13 cellular contexts compared by ENCODE assay signal in the genomic region with DNA sequence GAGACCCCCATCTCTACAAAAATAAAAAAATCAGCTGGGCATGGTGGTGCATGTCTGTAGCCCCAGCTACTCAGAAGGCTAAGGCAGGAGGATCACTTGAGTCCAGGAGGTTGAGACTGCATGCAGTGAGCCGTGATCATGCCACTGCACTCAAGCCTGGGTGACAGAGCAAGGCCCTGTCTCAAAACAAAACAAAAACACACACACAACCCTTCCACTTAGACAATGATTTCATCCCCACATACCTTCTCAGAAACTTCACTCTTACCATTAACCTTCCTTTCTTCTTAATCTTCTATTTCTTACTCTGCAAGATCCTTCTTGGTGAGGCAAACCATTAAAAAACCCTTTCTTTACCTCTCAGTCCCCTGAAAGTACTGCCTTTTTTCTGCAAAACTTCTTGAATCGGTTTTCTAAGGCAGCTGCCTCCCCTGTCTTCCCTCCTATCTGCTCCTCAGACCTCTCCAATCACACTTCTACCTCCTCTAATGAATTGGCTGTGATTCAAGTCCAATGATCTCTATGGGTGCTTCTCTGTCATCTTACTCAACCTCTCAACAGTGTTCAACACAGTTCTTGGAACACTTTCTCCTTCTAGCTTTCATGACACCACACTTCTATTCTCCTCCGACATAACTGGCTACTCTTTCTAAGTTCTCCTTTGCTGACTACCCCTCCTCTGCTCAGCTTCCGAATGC. TPM values are rescaled to one million over a fixed set of nuclear protein-coding genes. Genes with fewer than 3 reads are reported as not detected.
DNase-seq lines count a peak whose midpoint lies in the region; ATAC-seq and TF ChIP-seq lines count a peak whose summit lies in the region.
"Had no signal": no experiment of that assay in that cellular context is flagged by ENCODE, and none has a peak within 500 bp of the region (broad histone marks: within the 10 kb centered on the region; RNA-seq: fewer than 3 reads in every experiment).

No MANE protein-coding gene starts in this region.

- H3F3A ChIP-seq in PC-9 (ENCODE audit: insufficient read depth, low read depth) = peaks cover 70% of the 10 kb centered on the region

- no peak for DNase-seq in right cardiac atrium
- no peak for DNase-seq in heart left ventricle
- no peak for DNase-seq in PC-9
- DNase-seq in gastrocnemius medialis = no peak
- no peak for DNase-seq in activated CD8-positive, alpha-beta memory T cell treated with anti-CD3 and anti-CD28 coated beads, Interleukin-2, amount 10 ng/mL, durations not matched to agents 7 days and 5 days
- DNase-seq in endodermal cell = no peak
- DNase-seq: ACHN; BE2C; Caco-2; CD4-positive, alpha-beta T cell; H9 had no signal

- H3K4me3 Mint-ChIP-seq in activated CD8-positive, alpha-beta memory T cell treated with anti-CD3 and anti-CD28 coated beads, Interleukin-2, amount 10 ng/mL, durations not matched to agents 7 days and 5 days = no peak overlapping the region
- no peak overlapping the region for H3K4me3 Mint-ChIP-seq in endodermal cell
- H3K4me3 Mint-ChIP-seq: CD4-positive, alpha-beta T cell; H9 had no signal

- H3K9me3 ChIP-seq in right cardiac atrium (ENCODE audit: control insufficient read depth, low read length) (no peaks in the 10 kb centered on the region), heart left ventricle (peaks cover 0 to 6% (median 0%) of the 10 kb centered on the region in 12 donors), PC-9 (ENCODE audit: insufficient read depth, low read depth) (no peaks in the 10 kb centered on the region), gastrocnemius medialis (no peaks in the 10 kb centered on the region), endodermal cell (ENCODE audit: control insufficient read depth, low read length) (peaks cover 5% of the 10 kb centered on the region)
- H3K9me3 ChIP-seq: Caco-2 had no signal

- H3K4me2 ChIP-seq in PC-9 = no peak overlapping the region

- TF ChIP-seq CTCF in heart left ventricle (IDR thresholded peaks at IDR 0.05) (no peak), PC-9 (conservative IDR thresholded peaks at IDR 0.05) (no peak), gastrocnemius medialis (IDR thresholded peaks at IDR 0.05 in 4 of 5, conservative IDR thresholded peaks at IDR 0.05 in 1 of 5) (no peak), endodermal cell (conservative IDR thresholded peaks at IDR 0.05) (no peak)

- peaks cover 80% of the 10 kb centered on the region for H3K79me2 ChIP-seq in PC-9 (ENCODE audit: low read depth)

- POLR2A ChIA-PET in PC-9 (lab: Charles Lee; ENCODE audit: unreplicated experiment) = interaction anchor here (0.7 kb wide), 1 partner anchor 20 kb away, joined by 3 read pairs; no protein-coding TSS in a partner anchor

- ATAC-seq in right cardiac atrium (no peak), heart left ventricle (no peak), gastrocnemius medialis (no peak), GM18909 (IDR thresholded peaks at IDR 0.05; ENCODE audit: poor library complexity, unreplicated experiment) (no peak)
- ATAC-seq in activated CD8-positive, alpha-beta memory T cell treated with anti-CD3 and anti-CD28 coated beads, Interleukin-2, amount 10 ng/mL, durations not matched to agents 7 days and 5 days = no peak

- H3K4me1 Mint-ChIP-seq in activated CD8-positive, alpha-beta memory T cell treated with anti-CD3 and anti-CD28 coated beads, Interleukin-2, amount 10 ng/mL, durations not matched to agents 7 days and 5 days = peaks cover 59% of the 10 kb centered on the region
- H3K4me1 Mint-ChIP-seq in endodermal cell = peaks cover 30% of the 10 kb centered on the region

- H3K27ac Mint-ChIP-seq in activated CD8-positive, alpha-beta memory T cell treated with anti-CD3 and anti-CD28 coated beads, Interleukin-2, amount 10 ng/mL, durations not matched to agents 7 days and 5 days = no peak overlapping the region
- H3K27ac Mint-ChIP-seq in endodermal cell = no peak overlapping the region
- H3K27ac Mint-ChIP-seq: CD4-positive, alpha-beta T cell; H9 had no signal

- peak overlapping the region; percentile 8 for H3K27ac ChIP-seq in right cardiac atrium (ENCODE audit: low read length)
- no peak overlapping the region for H3K27ac ChIP-seq in heart left ventricle
- peak overlapping the region; percentile 96 for H3K27ac ChIP-seq in PC-9
- H3K27ac ChIP-seq in gastrocnemius medialis = peak overlapping the region; percentile 3 to 31 (median 14)
- no peak overlapping the region for H3K27ac ChIP-seq in endodermal cell (ENCODE audit: low read depth, low read length)
- H3K27ac ChIP-seq: C4-2B had no signal

- peaks cover 39% of the 10 kb centered on the region for H3K36me3 Mint-ChIP-seq in activated CD8-positive, alpha-beta memory T cell treated with anti-CD3 and anti-CD28 coated beads, Interleukin-2, amount 10 ng/mL, durations not matched to agents 7 days and 5 days
- H3K36me3 Mint-ChIP-seq in endodermal cell (ENCODE audit: low read depth) = peaks cover 30% of the 10 kb centered on the region

- H3K27me3 Mint-ChIP-seq in activated CD8-positive, alpha-beta memory T cell treated with anti-CD3 and anti-CD28 coated beads, Interleukin-2, amount 10 ng/mL, durations not matched to agents 7 days and 5 days = no peaks in the 10 kb centered on the region
- no peaks in the 10 kb centered on the region for H3K27me3 Mint-ChIP-seq in endodermal cell (ENCODE audit: insufficient read depth)
- H3K27me3 Mint-ChIP-seq: CD4-positive, alpha-beta T cell had no signal

- H3K27me3 ChIP-seq in right cardiac atrium (ENCODE audit: control insufficient read depth, insufficient read depth) (no peaks in the 10 kb centered on the region), heart left ventricle (no peaks in the 10 kb centered on the region), PC-9 (ENCODE audit: insufficient read depth, low read depth) (no peaks in the 10 kb centered on the region), gastrocnemius medialis (no peaks in the 10 kb centered on the region), endodermal cell (ENCODE audit: control insufficient read depth, insufficient read depth, low read length, poor library complexity, severe bottlenecking) (no peaks in the 10 kb centered on the region)
- H3K27me3 ChIP-seq: BE2C had no signal

- H3K9me2 ChIP-seq in PC-9 (ENCODE audit: insufficient read depth) = no peaks in the 10 kb centered on the region

- CTCF ChIA-PET in PC-9 (lab: Charles Lee) = interaction anchor here (0.6 kb wide), 1 partner anchor 28 kb away, joined by 4 read pairs; no protein-coding TSS in a partner anchor
- CTCF ChIA-PET in activated CD8-positive, alpha-beta memory T cell treated with anti-CD3 and anti-CD28 coated beads, Interleukin-2, amount 10 ng/mL, durations not matched to agents 7 days and 5 days (lab: Charles Lee) = interaction anchor here (1.1 to 25.5 kb wide), 5 partner anchors 9 to 217 kb away, joined by 3 to 657 read pairs (median 4); a partner anchor contains a TSS

- H3K9me3 Mint-ChIP-seq in activated CD8-positive, alpha-beta memory T cell treated with anti-CD3 and anti-CD28 coated beads, Interleukin-2, amount 10 ng/mL, durations not matched to agents 7 days and 5 days (ENCODE audit: low read depth) = no peaks in the 10 kb centered on the region
- H3K9me3 Mint-ChIP-seq in endodermal cell = no peaks in the 10 kb centered on the region
- H3K9me3 Mint-ChIP-seq: CD4-positive, alpha-beta T cell; H9 had no signal

- no peak overlapping the region for H3K4me3 ChIP-seq in right cardiac atrium (ENCODE audit: low read length)
- no peak overlapping the region for H3K4me3 ChIP-seq in heart left ventricle
- H3K4me3 ChIP-seq in PC-9 = no peak overlapping the region
- no peak overlapping the region for H3K4me3 ChIP-seq in gastrocnemius medialis
- H3K4me3 ChIP-seq in endodermal cell (ENCODE audit: low read length) = no peak overlapping the region

- H2AFZ ChIP-seq in PC-9 = no peak overlapping the region

- H3K4me1 ChIP-seq in right cardiac atrium (ENCODE audit: control insufficient read depth, insufficient read depth, low read length) (peaks cover 23% of the 10 kb centered on the region), heart left ventricle (peaks cover 0 to 62% (median 47%) of the 10 kb centered on the region in 12 donors), PC-9 (replicated peaks; ENCODE audit: insufficient read depth) (peaks cover 90% of the 10 kb centered on the region), gastrocnemius medialis (peaks cover 16 to 62% of the 10 kb centered on the region in 2 donors), endodermal cell (ENCODE audit: control insufficient read depth, insufficient read depth, low read length) (no peaks in the 10 kb centered on the region)
- H3K4me1 ChIP-seq: BE2C had no signal

- H3K9ac ChIP-seq in endodermal cell (ENCODE audit: extremely low read depth, low read length, poor library complexity, severe bottlenecking) = no peak overlapping the region

- no TSS peak for BruUV-seq in PC-9 (replicated peaks; lab: Mats Ljungman, UMichigan)

- 79% methylated on average over 4 of the region's 4 CpGs for WGBS in right cardiac atrium
- WGBS in heart left ventricle, 4 donors = 83 to 84% (median 84%) methylated on average over 4 of the region's 4 CpGs
- WGBS in endodermal cell (ENCODE audit: insufficient coverage in 1 of 2, insufficient read length in 1 of 2), 2 experiments = 87 to 93% methylated on average over 4 of the region's 4 CpGs

- no peaks in the 10 kb centered on the region for H4K20me1 ChIP-seq in PC-9 (ENCODE audit: insufficient read depth)

- H3K36me3 ChIP-seq in heart left ventricle = peaks cover 0 to 21% (median 4%) of the 10 kb centered on the region in 9 donors
- H3K36me3 ChIP-seq in PC-9 (ENCODE audit: low read depth) = peaks cover 4% of the 10 kb centered on the region; the same call in 1 of the 2 replicates
- H3K36me3 ChIP-seq in gastrocnemius medialis = no peaks in the 10 kb centered on the region
- H3K36me3 ChIP-seq in endodermal cell (ENCODE audit: control insufficient read depth, insufficient read depth, low read length) = peaks cover 28% of the 10 kb centered on the region

- in situ Hi-C loops in gastrocnemius medialis (cut with MboI; ENCODE audit: low sequenced_read_pairs in 4 of 4) = no loop called here

- intact Hi-C loops in right cardiac atrium (cut with DNase I) (no loop called here), heart left ventricle (cut with DNase I) (loop anchor here in 2 of 10 donors (5.0 to 10.0 kb wide), 2 partner anchors 37 to 49 kb away; a partner anchor contains a TSS), PC-9 (cut with micrococcal nuclease; ENCODE audit: unreplicated experiment) (no loop called here), gastrocnemius medialis (cut with DNase I; ENCODE audit: low total_unique reads) (no loop called here)

- TF ChIP-seq POLR2A in heart left ventricle (IDR thresholded peaks at IDR 0.05) (no peak), gastrocnemius medialis (IDR thresholded peaks at IDR 0.05) (no peak)

RNA-seq across cellular contexts. Expression of a gene that starts 47.3 kb away (rescaled TPM):
- 10 to 100 TPM; 57.6 to 71.9 (median 63.6) TPM for total RNA-seq in right cardiac atrium
- polyA plus RNA-seq in right cardiac atrium = 144 TPM
- total RNA-seq in heart left ventricle = 100 to 1,000 TPM in 1 of 9 donors, 10 to 100 TPM in 8; 53.8 to 130 (median 72.3) TPM
- polyA plus RNA-seq in heart left ventricle = 100 to 1,000 TPM in 1 of 2 donors, 10 to 100 TPM in 1; 93.8 to 140 TPM
- total RNA-seq in PC-9 (2021) = 62.7 and 69.1 TPM in 2 replicates
- 10 to 100 TPM; 47.9 to 81.0 (median 77.9) TPM for total RNA-seq in gastrocnemius medialis
- 10 to 100 TPM; 48.9 to 57.5 TPM for total RNA-seq in activated CD8-positive, alpha-beta memory T cell treated with anti-CD3 and anti-CD28 coated beads, Interleukin-2, amount 10 ng/mL, durations not matched to agents 7 days and 5 days
- total RNA-seq in endodermal cell = 10 to 100 TPM; 62.9 to 64.4 TPM
- polyA plus RNA-seq in endodermal cell (2013, experiment 1 of 2) = 85.4 TPM
- 81.5 TPM for polyA plus RNA-seq in endodermal cell (2013, experiment 2 of 2)

Comparison
In these comparisons a context has a peak if more than half of its experiments do, and no peak if none do; other contexts are left out.
1. H3K27ac ChIP-seq: peak in right cardiac atrium (single experiment), PC-9 (single experiment) and gastrocnemius medialis (4 of 4); none in heart left ventricle (0 of 12) and endodermal cell (single experiment).